12 cellular contexts compared by ENCODE assay signal in the genomic region with DNA sequence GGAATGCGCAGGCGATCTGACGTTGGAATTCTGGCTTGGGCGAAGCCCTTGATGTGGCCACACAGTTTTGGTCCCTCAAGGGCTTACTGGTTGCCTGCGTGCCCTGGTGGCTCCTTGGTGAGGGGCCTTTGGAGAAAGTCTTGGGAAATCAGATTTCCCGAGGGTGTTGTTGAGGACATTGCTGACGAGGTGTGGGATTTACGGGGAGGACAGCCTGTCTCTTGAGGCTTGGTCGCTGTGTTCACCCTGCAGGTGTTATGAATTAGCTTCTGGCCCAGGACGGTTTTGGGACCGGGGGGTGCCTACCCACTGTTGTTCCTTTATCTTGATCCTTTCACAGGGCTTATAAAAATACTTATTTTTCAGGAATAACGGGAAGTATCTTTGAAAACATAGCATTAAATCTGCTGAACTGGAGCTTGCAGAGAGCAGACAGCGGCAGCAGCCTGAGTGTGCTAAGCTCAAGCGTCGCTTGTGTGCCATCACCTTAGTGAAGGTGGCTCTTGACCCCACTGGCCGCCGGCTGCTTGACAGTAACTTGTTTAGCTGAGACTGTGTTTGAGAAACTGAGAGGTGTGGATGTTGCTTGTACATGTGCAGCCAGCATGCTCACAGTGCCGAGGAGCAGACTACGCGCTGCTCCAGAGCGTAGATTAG. TPM values are rescaled to one million over a fixed set of nuclear protein-coding genes. Genes with fewer than 3 reads are reported as not detected.
DNase-seq lines count a peak whose midpoint lies in the region; ATAC-seq and TF ChIP-seq lines count a peak whose summit lies in the region.
"Had no signal": no experiment of that assay in that cellular context is flagged by ENCODE, and none has a peak within 500 bp of the region (broad histone marks: within the 10 kb centered on the region; RNA-seq: fewer than 3 reads in every experiment).

No MANE protein-coding gene starts in this region.

- H3K27me3 Mint-ChIP-seq in activated T-cell treated with anti-CD3 and anti-CD28 coated beads, Interleukin-2, amount 50 U/mL, for 4 hours (ENCODE audit: low read depth): no peaks in the 10 kb centered on the region
- H3K27me3 Mint-ChIP-seq in activated naive CD8-positive, alpha-beta T cell treated with anti-CD3 and anti-CD28 coated beads, Interleukin-2, amount 10 ng/mL, durations not matched to agents 7 days and 5 days: no peaks in the 10 kb centered on the region
- H3K27me3 Mint-ChIP-seq in MCF 10A (ENCODE audit: insufficient read depth, unreplicated experiment): no peaks in the 10 kb centered on the region
- H3K27me3 Mint-ChIP-seq: activated B cell treated with CpG ODN at 0.5 μM for 24 hours had no signal

- H2AFZ ChIP-seq in trophoblast cell (ENCODE audit: insufficient read depth, low read length, poor library complexity): no peak overlapping the region
- H2AFZ ChIP-seq: hepatocyte had no signal

- no peak overlapping the region for H3K14ac ChIP-seq in trophoblast cell (ENCODE audit: low read length)

- no peaks in the 10 kb centered on the region for H3K9me3 ChIP-seq in HEK293 (ENCODE audit: control insufficient read depth, insufficient read depth, low read depth, low read length)
- H3K9me3 ChIP-seq in trophoblast cell (ENCODE audit: insufficient read depth, low read depth, low read length): no peaks in the 10 kb centered on the region

- no peak overlapping the region for H3K4me2 ChIP-seq in trophoblast cell (ENCODE audit: low read length)
- H3K4me2 ChIP-seq: hepatocyte had no signal

- H3K18ac ChIP-seq in trophoblast cell (ENCODE audit: low read length): no peak overlapping the region

- H3K27ac Mint-ChIP-seq in activated naive CD8-positive, alpha-beta T cell treated with anti-CD3 and anti-CD28 coated beads, Interleukin-2, amount 10 ng/mL, durations not matched to agents 7 days and 5 days: peak overlapping the region; percentile 89
- H3K27ac Mint-ChIP-seq in MCF 10A (ENCODE audit: low read depth, unreplicated experiment): no peak overlapping the region
- H3K27ac Mint-ChIP-seq: activated B cell treated with CpG ODN at 0.5 μM for 24 hours had no signal

- peaks cover 8% of the 10 kb centered on the region for H3K79me1 ChIP-seq in trophoblast cell (ENCODE audit: low read length)

- POLR2A ChIA-PET in HEK293 (lab: Yijun Ruan, JAX): no interaction called here
- POLR2A ChIA-PET in activated naive CD8-positive, alpha-beta T cell treated with anti-CD3 and anti-CD28 coated beads, Interleukin-2, amount 10 ng/mL, durations not matched to agents 7 days and 5 days (lab: Charles Lee): no interaction called here
- POLR2A ChIA-PET in MCF 10A (lab: Yijun Ruan, JAX): no interaction called here

- no CpG with 5 or more reads among the region's 21 CpGs for WGBS in trophoblast cell (ENCODE audit: extremely low coverage, insufficient coverage, insufficient read length)

- ATAC-seq in activated T-cell treated with anti-CD3 and anti-CD28 coated beads, Interleukin-2, amount 50 U/mL, for 4 hours: no peak
- no peak for ATAC-seq in activated naive CD8-positive, alpha-beta T cell treated with anti-CD3 and anti-CD28 coated beads, Interleukin-2, amount 10 ng/mL, durations not matched to agents 7 days and 5 days (ENCODE audit: low read depth)
- ATAC-seq in GM19351 (IDR thresholded peaks at IDR 0.05; ENCODE audit: unreplicated experiment): no peak

- H4K91ac ChIP-seq in trophoblast cell (ENCODE audit: low read depth, low read length): no peak overlapping the region

- H2BK120ac ChIP-seq in trophoblast cell (ENCODE audit: insufficient read depth, low read length, poor library complexity): no peak overlapping the region

- intact Hi-C loops in MCF 10A (cut with micrococcal nuclease): no loop called here

- H3K4me3 ChIP-seq in HEK293 (ENCODE audit: low read depth, low read length): no peak overlapping the region
- H3K4me3 ChIP-seq in trophoblast cell (ENCODE audit: low read depth, low read length): no peak overlapping the region
- H3K4me3 ChIP-seq: hepatocyte had no signal

- H3K23ac ChIP-seq in trophoblast cell (ENCODE audit: low read length): no peak overlapping the region

- CTCF ChIA-PET in HEK293 (lab: Yijun Ruan, JAX): interaction anchor here (0.5 to 1.3 kb wide), 3 partner anchors 23 to 296 kb away, joined by 3 read pairs; no protein-coding TSS in a partner anchor
- CTCF ChIA-PET in MCF 10A (lab: Yijun Ruan, JAX): interaction anchor here (0.7 kb wide), 1 partner anchor 15 kb away, joined by 3 read pairs; no protein-coding TSS in a partner anchor

- BruUV-seq in MCF 10A (replicated peaks; lab: Mats Ljungman, UMichigan): no TSS peak

- peaks cover 37% of the 10 kb centered on the region for H3K79me2 ChIP-seq in trophoblast cell (ENCODE audit: control insufficient read depth, insufficient read depth, low read length, poor library complexity)

- H3K4me3 Mint-ChIP-seq in activated T-cell treated with anti-CD3 and anti-CD28 coated beads, Interleukin-2, amount 50 U/mL, for 4 hours: peak overlapping the region; percentile 38
- H3K4me3 Mint-ChIP-seq in activated naive CD8-positive, alpha-beta T cell treated with anti-CD3 and anti-CD28 coated beads, Interleukin-2, amount 10 ng/mL, durations not matched to agents 7 days and 5 days: peak overlapping the region; percentile 40
- H3K4me3 Mint-ChIP-seq in MCF 10A (ENCODE audit: unreplicated experiment): no peak overlapping the region
- H3K4me3 Mint-ChIP-seq: activated B cell treated with CpG ODN at 0.5 μM for 24 hours had no signal

- H3K36me3 ChIP-seq in HEK293 (ENCODE audit: control insufficient read depth in 2 of 2, insufficient read depth in 1 of 2, low read length in 2 of 2) (no peaks in the 10 kb centered on the region), trophoblast cell (ENCODE audit: control insufficient read depth in 1 of 2, insufficient read depth in 2 of 2, low read length in 2 of 2) (peaks cover 8 to 11% of the 10 kb centered on the region in 2 experiments)

- H3K27me3 ChIP-seq in trophoblast cell (ENCODE audit: insufficient read depth, low read length): no peaks in the 10 kb centered on the region
- H3K27me3 ChIP-seq: hepatocyte had no signal

- H3K36me3 Mint-ChIP-seq in activated T-cell treated with anti-CD3 and anti-CD28 coated beads, Interleukin-2, amount 50 U/mL, for 4 hours (ENCODE audit: insufficient read depth): peaks cover 10% of the 10 kb centered on the region
- peaks cover 17% of the 10 kb centered on the region for H3K36me3 Mint-ChIP-seq in activated naive CD8-positive, alpha-beta T cell treated with anti-CD3 and anti-CD28 coated beads, Interleukin-2, amount 10 ng/mL, durations not matched to agents 7 days and 5 days
- peaks cover 5% of the 10 kb centered on the region for H3K36me3 Mint-ChIP-seq in MCF 10A (ENCODE audit: insufficient read depth, unreplicated experiment)

- no peak overlapping the region for H2BK5ac ChIP-seq in trophoblast cell (ENCODE audit: low read depth, low read length, poor library complexity)

- no peak overlapping the region for H4K8ac ChIP-seq in trophoblast cell (ENCODE audit: low read depth, low read length)

- H3K9me3 Mint-ChIP-seq in activated T-cell treated with anti-CD3 and anti-CD28 coated beads, Interleukin-2, amount 50 U/mL, for 4 hours: no peaks in the 10 kb centered on the region
- H3K9me3 Mint-ChIP-seq in activated naive CD8-positive, alpha-beta T cell treated with anti-CD3 and anti-CD28 coated beads, Interleukin-2, amount 10 ng/mL, durations not matched to agents 7 days and 5 days: no peaks in the 10 kb centered on the region
- no peaks in the 10 kb centered on the region for H3K9me3 Mint-ChIP-seq in MCF 10A (ENCODE audit: unreplicated experiment)
- H3K9me3 Mint-ChIP-seq: activated B cell treated with CpG ODN at 0.5 μM for 24 hours had no signal

- H3K4me1 ChIP-seq in HEK293 (ENCODE audit: control insufficient read depth, insufficient read depth, low read length) (peaks cover 15% of the 10 kb centered on the region), trophoblast cell (ENCODE audit: control insufficient read depth in 1 of 2, insufficient read depth in 2 of 2, low read length in 2 of 2) (peaks cover 13 to 16% of the 10 kb centered on the region in 2 experiments)

- H2BK12ac ChIP-seq in trophoblast cell (ENCODE audit: low read length): no peak overlapping the region

- TF ChIP-seq CTCF in HEK293 (tag by site-specific recombination; IDR thresholded peaks at IDR 0.05) (no peak), MCF 10A (IDR thresholded peaks at IDR 0.05; ENCODE audit: unreplicated experiment) (no peak)

- no peak overlapping the region for H2AK5ac ChIP-seq in trophoblast cell (ENCODE audit: low read length)

- H4K12ac ChIP-seq in trophoblast cell (ENCODE audit: low read depth, low read length): no peak overlapping the region

- H3K4me1 Mint-ChIP-seq in activated T-cell treated with anti-CD3 and anti-CD28 coated beads, Interleukin-2, amount 50 U/mL, for 4 hours (ENCODE audit: low read depth): peaks cover 66% of the 10 kb centered on the region
- H3K4me1 Mint-ChIP-seq in activated naive CD8-positive, alpha-beta T cell treated with anti-CD3 and anti-CD28 coated beads, Interleukin-2, amount 10 ng/mL, durations not matched to agents 7 days and 5 days: peaks cover 53% of the 10 kb centered on the region
- H3K4me1 Mint-ChIP-seq in MCF 10A (ENCODE audit: insufficient read depth, unreplicated experiment): peaks cover 5% of the 10 kb centered on the region

- H3K4ac ChIP-seq in trophoblast cell (ENCODE audit: low read depth, low read length): peak overlapping the region; percentile 90

- H3K27ac ChIP-seq in HEK293 (ENCODE audit: extremely low read depth, low read depth, low read length) (no peak overlapping the region), trophoblast cell (ENCODE audit: low read depth, low read length) (no peak overlapping the region)
- H3K27ac ChIP-seq: hepatocyte had no signal

- DNase-seq in activated T-cell treated with anti-CD3 and anti-CD28 coated beads, Interleukin-2, amount 50 U/mL, for 4 hours: no peak
- DNase-seq in activated T-cell treated with anti-CD3 and anti-CD28 coated beads for 4 hours (no peak), trophoblast cell (no peak), MCF 10A (ENCODE audit: unreplicated experiment) (no peak), NCI-H69 (lab: John Stamatoyannopoulos, UW) (no peak)
- no peak for DNase-seq in activated naive CD8-positive, alpha-beta T cell treated with anti-CD3 and anti-CD28 coated beads, Interleukin-2, amount 10 ng/mL, durations not matched to agents 7 days and 5 days
- DNase-seq: activated B cell treated with CpG ODN at 0.5 μM for 24 hours, NCI-H187, retina had no signal

- no peak overlapping the region for H3K9ac ChIP-seq in trophoblast cell (ENCODE audit: low read length)

TF ChIP-seq in HEK293, 187 proteins besides CTCF, POLR2A, EP300 and RAD21:
- peak; percentile 95 for TF ChIP-seq ZNF214 (tag by site-specific recombination; IDR thresholded peaks at IDR 0.05; ENCODE audit: borderline replicate concordance)
- TF ChIP-seq ZBTB20 (tag by site-specific recombination; IDR thresholded peaks at IDR 0.05): no peak

RNA-seq across cellular contexts. Expression of a gene that starts 4.2 kb away (rescaled TPM):
- 10 to 100 TPM; 38.6 to 46.2 (median 44.6) TPM for total RNA-seq in activated T-cell treated with anti-CD3 and anti-CD28 coated beads, Interleukin-2, amount 50 U/mL, for 4 hours
- total RNA-seq in activated naive CD8-positive, alpha-beta T cell treated with anti-CD3 and anti-CD28 coated beads, Interleukin-2, amount 10 ng/mL, durations not matched to agents 7 days and 5 days: 10 to 100 TPM; 41.6 to 42.5 TPM
- polyA plus RNA-seq in trophoblast cell (2013): 21.4 and 21.6 TPM in 2 replicates
- total RNA-seq in MCF 10A (2022): 20.3 and 25.1 TPM in 2 replicates
